22 cellular contexts compared by ENCODE assay signal in the genomic region with DNA sequence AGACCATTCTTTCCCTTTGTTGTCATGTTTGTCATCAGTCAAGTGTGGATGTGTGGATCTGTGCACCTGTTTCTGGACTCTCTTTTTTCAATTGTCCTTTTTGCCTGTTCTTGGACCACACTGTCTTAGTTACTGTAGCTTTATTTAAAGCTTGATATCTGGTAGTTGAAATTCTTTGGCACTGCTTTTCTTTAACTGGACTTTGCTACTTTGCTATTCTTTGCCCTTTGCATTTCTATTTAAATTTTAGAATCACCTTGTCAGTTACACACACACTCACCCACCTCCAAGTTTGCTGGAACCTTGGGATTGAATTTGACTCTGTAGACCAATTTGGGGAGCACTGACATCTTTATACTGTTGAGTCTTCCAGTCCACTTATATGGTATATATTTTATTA.
DNase-seq lines count a peak whose midpoint lies in the region; ATAC-seq and TF ChIP-seq lines count a peak whose summit lies in the region.
"Had no signal": no experiment of that assay in that cellular context is flagged by ENCODE, and none has a peak within 500 bp of the region (broad histone marks: within the 10 kb centered on the region; RNA-seq: fewer than 3 reads in every experiment).

No MANE protein-coding gene starts in this region.

- POLR2A ChIA-PET in PC-3 (lab: Charles Lee; ENCODE audit: unreplicated experiment), result interaction anchor here (0.7 kb wide), 1 partner anchor 513 kb away, joined by 3 read pairs; no protein-coding TSS in a partner anchor

- H3K27me3 ChIP-seq in PC-3 (ENCODE audit: low read length) (no peaks in the 10 kb centered on the region), right lobe of liver (no peaks in the 10 kb centered on the region), gastroesophageal sphincter (no peaks in the 10 kb centered on the region), transverse colon (no peaks in the 10 kb centered on the region)
- H3K27me3 ChIP-seq: BLaER1 treated with 17β-estradiol and CSF1 and Interleukin-3, amounts not matched to agents 10 nM and 100 nM had no signal

- H3K9me3 ChIP-seq in PC-3 (ENCODE audit: low read length) (no peaks in the 10 kb centered on the region), right lobe of liver (no peaks in the 10 kb centered on the region), gastroesophageal sphincter (no peaks in the 10 kb centered on the region), transverse colon (no peaks in the 10 kb centered on the region)
- H3K9me3 ChIP-seq: A549 had no signal

- TF ChIP-seq EP300 in gastroesophageal sphincter (IDR thresholded peaks at IDR 0.05) (no peak), transverse colon (IDR thresholded peaks at IDR 0.05; ENCODE audit: low read depth) (no peak)

- TF ChIP-seq CTCF in PC-3 (conservative IDR thresholded peaks at IDR 0.05; ENCODE audit: low read depth, low read length) (no peak), right lobe of liver (IDR thresholded peaks at IDR 0.05) (no peak), gastroesophageal sphincter (IDR thresholded peaks at IDR 0.05) (no peak), transverse colon (IDR thresholded peaks at IDR 0.05) (no peak)

- H3K4me1 ChIP-seq in PC-3 (ENCODE audit: insufficient read depth, low read length) (peaks cover 16% of the 10 kb centered on the region), right lobe of liver (peaks cover 0 to 30% (median 0%) of the 10 kb centered on the region in 4 donors), gastroesophageal sphincter (no peaks in the 10 kb centered on the region), transverse colon (no peaks in the 10 kb centered on the region)
- H3K4me1 ChIP-seq: A549; BLaER1 treated with 17β-estradiol and CSF1 and Interleukin-3, amounts not matched to agents 10 nM and 100 nM had no signal

- no peaks in the 10 kb centered on the region for H3K9me2 ChIP-seq in PC-3 (replicated peaks; ENCODE audit: low read length)

- H3K79me2 ChIP-seq in PC-3 (ENCODE audit: low read length), result no peaks in the 10 kb centered on the region

- peak; percentile 8 for DNase-seq in COR-L47 (lab: John Stamatoyannopoulos, UW)
- DNase-seq in PC-3, result no peak
- no peak for DNase-seq in left colon
- no peak for DNase-seq in right lobe of liver
- no peak for DNase-seq in MV-4-11 (lab: John Stamatoyannopoulos, UW)
- no peak for DNase-seq in transverse colon
- DNase-seq: 8988T; AML-193; CD4-positive, alpha-beta T cell; CD8-positive, alpha-beta T cell; DMS 273 treated with DMSO at 0.1 percent for 48 hours; DMS153; DMS53; DMS79; DND-41; EL; GDM1 had no signal

- CTCF ChIA-PET in PC-3 (lab: Charles Lee), result no interaction called here

- no peak for TF ChIP-seq POLR2A in right lobe of liver (IDR thresholded peaks at IDR 0.05)
- TF ChIP-seq POLR2A in gastroesophageal sphincter (IDR thresholded peaks at IDR 0.05), result no peak
- no peak for TF ChIP-seq POLR2A in transverse colon (IDR thresholded peaks at IDR 0.05)

- no peak overlapping the region for H3K4me2 ChIP-seq in PC-3 (ENCODE audit: low read length)
- H3K4me2 ChIP-seq: A549; BLaER1 treated with 17β-estradiol and CSF1 and Interleukin-3, amounts not matched to agents 10 nM and 100 nM had no signal

- H3K4me3 ChIP-seq in PC-3 (ENCODE audit: low read length), result no peak overlapping the region
- H3K4me3 ChIP-seq in right lobe of liver, result no peak overlapping the region
- H3K4me3 ChIP-seq in gastroesophageal sphincter, result no peak overlapping the region
- H3K4me3 ChIP-seq in transverse colon, result no peak overlapping the region
- H3K4me3 ChIP-seq: A549; BLaER1 treated with 17β-estradiol and CSF1 and Interleukin-3, amounts not matched to agents 10 nM and 100 nM; GM12878 had no signal

- in situ Hi-C loops in transverse colon (cut with MboI; ENCODE audit: low pct_ligation_motif_present in 1 of 4, low pct_unique_long_range_greater_than_20kb in 1 of 4, low sequenced_read_pairs in 3 of 4), result no loop called here

- H4K20me1 ChIP-seq in PC-3 (ENCODE audit: low read length), result 0 out of 2 replicates have a peak, but pooled peaks cover 5% of the 10 kb centered on the region
- H4K20me1 ChIP-seq: BLaER1 treated with 17β-estradiol and CSF1 and Interleukin-3, amounts not matched to agents 10 nM and 100 nM had no signal

- no TSS peak for BruUV-seq in PC-3 (replicated peaks; lab: Mats Ljungman, UMichigan)

- no peak overlapping the region for H2AFZ ChIP-seq in PC-3 (ENCODE audit: low read length)

- ATAC-seq in PC-3 (peak; percentile 27), left colon (peak; percentile 36), right lobe of liver (peak in 3 of 4 donors; percentile 31 to 65 (median 62)), gastroesophageal sphincter (no peak)
- ATAC-seq: A549; CD8-positive, alpha-beta T cell; GM12878 had no signal

- no peak overlapping the region for H3K27ac ChIP-seq in PC-3 (ENCODE audit: low read length)
- H3K27ac ChIP-seq in right lobe of liver, result no peak overlapping the region
- no peak overlapping the region for H3K27ac ChIP-seq in gastroesophageal sphincter
- H3K27ac ChIP-seq in transverse colon, result no peak overlapping the region
- H3K27ac ChIP-seq: A549; BLaER1 treated with 17β-estradiol and CSF1 and Interleukin-3, amounts not matched to agents 10 nM and 100 nM; C4-2B had no signal

- H3K9ac ChIP-seq in PC-3 (ENCODE audit: low read length), result no peak overlapping the region
- H3K9ac ChIP-seq: BLaER1 treated with 17β-estradiol and CSF1 and Interleukin-3, amounts not matched to agents 10 nM and 100 nM had no signal

- H3K36me3 ChIP-seq in PC-3 (ENCODE audit: low read depth, low read length), result peaks cover 30% of the 10 kb centered on the region
- no peaks in the 10 kb centered on the region for H3K36me3 ChIP-seq in right lobe of liver
- H3K36me3 ChIP-seq in gastroesophageal sphincter, result peaks cover 0 to 21% of the 10 kb centered on the region in 2 donors
- no peaks in the 10 kb centered on the region for H3K36me3 ChIP-seq in transverse colon

- intact Hi-C loops in PC-3 (cut with micrococcal nuclease), result loop anchor here (10.0 kb wide), 1 partner anchor 246 kb away; no protein-coding TSS in a partner anchor
- intact Hi-C loops in left colon (cut with DNase I, micrococcal nuclease), result no loop called here
- intact Hi-C loops in right lobe of liver (cut with DNase I), result no loop called here
- intact Hi-C loops in transverse colon (cut with DNase I; ENCODE audit: low total_unique reads), result no loop called here

- no peaks in the 10 kb centered on the region for H3F3A ChIP-seq in PC-3 (ENCODE audit: low read length, unreplicated experiment)
